ENCODE assay signal across 8 cellular contexts in the genomic region with DNA sequence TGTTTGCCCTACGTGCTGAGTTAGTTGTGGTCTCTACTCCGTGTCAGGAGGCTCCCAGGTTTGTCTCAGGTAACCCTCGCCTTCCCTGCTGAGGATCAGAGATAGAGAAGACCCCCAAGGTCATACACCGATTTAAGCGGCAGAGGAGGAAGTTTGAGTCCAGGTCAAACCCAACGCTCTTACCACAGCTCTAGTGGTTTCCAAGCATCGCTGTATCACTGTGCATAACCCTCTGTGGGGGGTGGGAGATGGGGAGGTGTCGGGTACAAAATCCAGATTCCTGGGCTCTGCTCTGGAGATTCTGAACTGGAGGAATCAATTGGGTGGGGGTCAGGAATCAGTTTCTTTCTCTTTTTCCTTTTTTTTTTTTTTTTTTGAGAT. TPM values are rescaled to one million over a fixed set of nuclear protein-coding genes. Genes with fewer than 3 reads are reported as not detected.
DNase-seq lines count a peak whose midpoint lies in the region; TF ChIP-seq lines count a peak whose summit lies in the region.

No MANE protein-coding gene starts in this region.

- 11% methylated on average over 8 of the region's 8 CpGs for WGBS in ectodermal cell, 2 experiments

- DNase-seq in NOMO-1 treated with DMSO at 0.1 percent for 48 hours (lab: John Stamatoyannopoulos, UW; ENCODE audit: unreplicated experiment) (peak; percentile 54), osteocyte (ENCODE audit: extremely low spot score, unreplicated experiment) (no peak), NCI-H2107 (lab: John Stamatoyannopoulos, UW) (no peak), COR-L47 (lab: John Stamatoyannopoulos, UW) (no peak), cerebellum (ENCODE audit: low spot score) (no peak), NCI-H2081 treated with DMSO at 0.1 percent for 48 hours (lab: John Stamatoyannopoulos, UW) (no peak)

- H3K36me3 ChIP-seq in ES-I3 (ENCODE audit: insufficient read depth, low read length) (no peaks in the 10 kb centered on the region), ectodermal cell (ENCODE audit: control insufficient read depth, insufficient read depth, low read length) (no peaks in the 10 kb centered on the region)

- H3K4me1 ChIP-seq in ES-I3 (ENCODE audit: insufficient read depth, low read length) (peaks cover 7% of the 10 kb centered on the region; the same call in 1 of the 2 replicates), ectodermal cell (ENCODE audit: control insufficient read depth, insufficient read depth, low read length) (peaks cover 25% of the 10 kb centered on the region)

- peak overlapping the region; percentile 73 for H3K4me3 ChIP-seq in ectodermal cell (ENCODE audit: insufficient read depth, low read depth, low read length)

- H3K27ac Mint-ChIP-seq in osteocyte (ENCODE audit: unreplicated experiment) = peak overlapping the region; percentile 87

- peak overlapping the region; percentile 80 for H3K4me3 Mint-ChIP-seq in osteocyte (ENCODE audit: unreplicated experiment)

- no peak overlapping the region for H3K27ac ChIP-seq in ectodermal cell (ENCODE audit: insufficient read depth, low read depth, low read length, poor library complexity, severe bottlenecking)

- H3K36me3 Mint-ChIP-seq in osteocyte (ENCODE audit: unreplicated experiment) = peaks cover 2% of the 10 kb centered on the region

- H3K27me3 Mint-ChIP-seq in osteocyte (ENCODE audit: unreplicated experiment) = no peaks in the 10 kb centered on the region

- no peaks in the 10 kb centered on the region for H3K9me3 ChIP-seq in ES-I3 (ENCODE audit: control insufficient read depth, insufficient read depth, low read length)
- H3K9me3 ChIP-seq in ectodermal cell (ENCODE audit: control insufficient read depth, low read length) = no peaks in the 10 kb centered on the region

- peaks cover 45% of the 10 kb centered on the region for H3K27me3 ChIP-seq in ectodermal cell (ENCODE audit: control insufficient read depth, insufficient read depth, low read length, poor library complexity, severe bottlenecking)

- peaks cover 57% of the 10 kb centered on the region for H3K4me1 Mint-ChIP-seq in osteocyte (ENCODE audit: unreplicated experiment)

- no peak for TF ChIP-seq CTCF in osteocyte (IDR thresholded peaks at IDR 0.05)

- H3K9ac ChIP-seq in ES-I3 (ENCODE audit: low read depth, low read length) = peak overlapping the region; percentile 75

- no peaks in the 10 kb centered on the region for H3K9me3 Mint-ChIP-seq in osteocyte (ENCODE audit: unreplicated experiment)

RNA-seq across cellular contexts. Expression of a gene that starts 0.6 kb away (rescaled TPM):
- polyA plus RNA-seq in ectodermal cell (2013, experiment 1 of 4) = 24.1 TPM
- 22.4 TPM for polyA plus RNA-seq in ectodermal cell (2013, experiment 2 of 4)
- polyA plus RNA-seq in ectodermal cell (2013, experiment 3 of 4) = 30.7 TPM
- 34.4 TPM for polyA plus RNA-seq in ectodermal cell (2013, experiment 4 of 4)
- 46.5 and 49.9 TPM in 2 replicates for total RNA-seq in osteocyte
- total RNA-seq in cerebellum = 15.7 TPM

RNA-seq across cellular contexts. Expression of a gene that starts 3.4 kb away (rescaled TPM):
- 23.1 TPM for polyA plus RNA-seq in ectodermal cell (2013, experiment 1 of 4)
- 21.7 TPM for polyA plus RNA-seq in ectodermal cell (2013, experiment 2 of 4)
- 17.9 TPM for polyA plus RNA-seq in ectodermal cell (2013, experiment 3 of 4)
- 20.1 TPM for polyA plus RNA-seq in ectodermal cell (2013, experiment 4 of 4)
- 205 and 217 TPM in 2 replicates for total RNA-seq in osteocyte
- total RNA-seq in cerebellum = 14.2 TPM

RNA-seq across cellular contexts. Expression of a gene that starts 4.9 kb away (rescaled TPM):
- polyA plus RNA-seq in ectodermal cell (2013, experiment 1 of 4) = 22.5 TPM
- 21.9 TPM for polyA plus RNA-seq in ectodermal cell (2013, experiment 2 of 4)
- polyA plus RNA-seq in ectodermal cell (2013, experiment 3 of 4) = 20.7 TPM
- polyA plus RNA-seq in ectodermal cell (2013, experiment 4 of 4) = 20.3 TPM
- total RNA-seq in osteocyte (43.7 and 46.8 TPM in 2 replicates), cerebellum (12.4 TPM)

RNA-seq across cellular contexts. Expression of a gene that starts 5.0 kb away (rescaled TPM):
- polyA plus RNA-seq in ectodermal cell (2013, experiment 1 of 4) = 24.7 TPM
- 21.7 TPM for polyA plus RNA-seq in ectodermal cell (2013, experiment 2 of 4)
- 27.8 TPM for polyA plus RNA-seq in ectodermal cell (2013, experiment 3 of 4)
- polyA plus RNA-seq in ectodermal cell (2013, experiment 4 of 4) = 32.4 TPM
- 39.2 and 39.7 TPM in 2 replicates for total RNA-seq in osteocyte
- total RNA-seq in cerebellum = 10.3 TPM

RNA-seq across cellular contexts. Expression of a gene that starts 9.9 kb away (rescaled TPM):
- polyA plus RNA-seq in ectodermal cell (2013, experiment 1 of 4) = 53.6 TPM
- 57.5 TPM for polyA plus RNA-seq in ectodermal cell (2013, experiment 2 of 4)
- polyA plus RNA-seq in ectodermal cell (2013, experiment 3 of 4) = 56.2 TPM
- 53.1 TPM for polyA plus RNA-seq in ectodermal cell (2013, experiment 4 of 4)
- total RNA-seq in osteocyte (52.9 and 54.7 TPM in 2 replicates), cerebellum (11.7 TPM)

Comparison
In these comparisons a context has a peak if more than half of its experiments do, and no peak if none do; other contexts are left out.
1. RNA of a gene that starts 3.4 kb away (total RNA-seq): 205 to 217 TPM in osteocyte; 14.2 TPM in cerebellum (single experiment); every median in the first group is over 10 times any median in the second.